In genomic region chr3:134955874-134956273, GRCh38 we compare ENCODE assay signal across 28 cellular contexts.
A peak's percentile ranks its signal among the peaks of the same experiment; 100 is the strongest.
DNase-seq lines count a peak whose midpoint lies in the region; ATAC-seq lines count a peak whose summit lies in the region.
"Had no signal": no experiment of that assay in that cellular context is flagged by ENCODE, and none has a peak within 500 bp of the region (broad histone marks: within the 10 kb centered on the region; RNA-seq: fewer than 3 reads in every experiment).

No MANE protein-coding gene starts in this region.

- 53% methylated on average over 2 of the region's 2 CpGs for WGBS in right cardiac atrium

- H3K4me1 ChIP-seq in right cardiac atrium (ENCODE audit: control insufficient read depth, insufficient read depth, low read length), result no peaks in the 10 kb centered on the region
- H3K4me1 ChIP-seq: breast epithelium, vagina had no signal

- H3K4me3 ChIP-seq in right cardiac atrium (ENCODE audit: low read length), result no peak overlapping the region
- H3K4me3 ChIP-seq: breast epithelium, thoracic aorta, vagina had no signal

- peaks cover 3% of the 10 kb centered on the region for H3K9me3 ChIP-seq in right cardiac atrium (ENCODE audit: control insufficient read depth, low read length)
- H3K9me3 ChIP-seq: thoracic aorta, vagina had no signal

- peak; percentile 24 for ATAC-seq in GM18907 (IDR thresholded peaks at IDR 0.05; ENCODE audit: unreplicated experiment)
- peak; percentile 8 for ATAC-seq in GM21717 (IDR thresholded peaks at IDR 0.05; ENCODE audit: unreplicated experiment)
- peak; percentile 24 for ATAC-seq in HG03066 (IDR thresholded peaks at IDR 0.05; ENCODE audit: low read depth, unreplicated experiment)
- ATAC-seq in right cardiac atrium, result peak; percentile 11 to 60
- ATAC-seq: activated CD8-positive, alpha-beta T cell treated with anti-CD3 and anti-CD28 coated beads, Interleukin-2, amount 10 ng/mL, durations not matched to agents 7 days and 5 days; left colon; PC-3; T-cell had no signal

- in situ Hi-C loops in KBM-7 (cut with MboI; ENCODE audit: low pct_unique_long_range_greater_than_20kb, low sequenced_read_pairs), result no loop called here

- no peaks in the 10 kb centered on the region for H3K27me3 ChIP-seq in right cardiac atrium (ENCODE audit: control insufficient read depth, insufficient read depth)
- H3K27me3 ChIP-seq: breast epithelium, vagina had no signal

- DNase-seq in right cardiac atrium, result no peak
- no peak for DNase-seq in NCI-H187 (lab: John Stamatoyannopoulos, UW)
- no peak for DNase-seq in KBM-7
- no peak for DNase-seq in central memory CD4-positive, alpha-beta T cell
- DNase-seq: activated CD4-positive, CD25-positive, alpha-beta regulatory T cell treated with anti-CD3 and anti-CD28 coated beads, Interleukin-2, amount 50 U/mL, for 72 hours; activated CD8-positive, alpha-beta T cell treated with anti-CD3 and anti-CD28 coated beads, Interleukin-2, amount 10 ng/mL, durations not matched to agents 7 days and 5 days; activated T-cell treated with anti-CD3 and anti-CD28 coated beads, Interleukin-2, amount 50 U/mL, for 1 hour; CD4-positive, alpha-beta T cell; DMS 273 treated with DMSO at 0.1 percent for 48 hours; left colon; mesendoderm; naive B cell; NCI-H1092; NCI-H2029 treated with DMSO at 0.1 percent for 48 hours; NCI-H446; nucleus accumbens; PC-3; SIG-M5; small intestine; stimulated activated CD4-positive, alpha-beta T cell treated with anti-CD3 and anti-CD28 coated beads, Interleukin-2, amount 100 ng/mL, for 24 hours; stimulated activated naive CD4-positive, alpha-beta T cell treated with Interleukin-2 at 50 U/mL for 16 hours; T-cell had no signal

- intact Hi-C loops in right cardiac atrium (cut with DNase I), result no loop called here

- no peak overlapping the region for H3K27ac ChIP-seq in right cardiac atrium (ENCODE audit: low read length)
- H3K27ac ChIP-seq: breast epithelium, thoracic aorta, vagina had no signal
